20 cellular contexts compared by ENCODE assay signal in the genomic region with DNA sequence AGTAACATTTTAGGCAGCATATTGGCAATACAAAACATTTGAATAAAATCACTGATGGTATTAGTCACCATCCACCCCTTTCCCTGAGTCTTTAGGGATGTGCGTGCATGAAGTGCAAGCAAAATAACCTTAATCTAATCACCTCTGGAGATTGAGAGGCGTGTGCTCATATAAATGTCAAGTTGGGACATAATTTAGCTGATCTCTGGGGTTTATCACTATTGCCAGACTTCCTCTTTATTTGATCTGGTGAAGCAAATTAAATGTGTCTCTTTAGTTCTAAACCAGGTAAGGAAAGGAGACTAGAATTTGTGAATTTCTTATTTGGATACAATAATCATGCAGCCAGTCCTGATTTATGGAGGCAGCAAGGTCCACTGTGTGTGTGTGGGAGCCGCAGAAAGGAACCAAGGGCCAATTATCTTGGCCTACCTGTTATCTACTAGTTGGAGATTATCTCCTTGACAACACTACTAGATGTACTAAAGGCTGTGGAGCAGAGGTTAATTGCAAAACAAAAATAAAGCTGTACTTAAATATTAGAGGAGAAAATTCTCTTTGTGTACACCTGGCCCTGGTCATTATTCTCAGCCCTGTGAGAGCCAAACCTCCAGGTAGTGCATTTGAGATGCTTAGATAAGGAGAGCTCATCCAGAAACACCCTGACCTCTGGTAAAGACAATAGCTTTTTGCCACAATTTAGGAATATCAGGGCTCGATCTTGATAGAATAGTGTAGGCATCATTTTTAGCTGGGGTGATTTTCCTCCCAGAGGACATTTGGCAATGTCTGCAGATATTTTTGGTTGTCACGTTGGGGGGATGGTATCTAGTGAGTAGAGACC.
DNase-seq lines count a peak whose midpoint lies in the region; ATAC-seq and TF ChIP-seq lines count a peak whose summit lies in the region.
"Had no signal": no experiment of that assay in that cellular context is flagged by ENCODE, and none has a peak within 500 bp of the region (broad histone marks: within the 10 kb centered on the region; RNA-seq: fewer than 3 reads in every experiment).

No MANE protein-coding gene starts in this region.

- H3K9me3 ChIP-seq in heart right ventricle = no peaks in the 10 kb centered on the region
- H3K9me3 ChIP-seq: body of pancreas had no signal

- DNase-seq in KBM-7 (peak; percentile 85), NCI-H69 (lab: John Stamatoyannopoulos, UW) (peak; percentile 35), left colon (no peak), T-helper 9 cell (no peak), DMS79 treated with DMSO at 0.1 percent for 48 hours (lab: John Stamatoyannopoulos, UW) (no peak), heart right ventricle (no peak)
- DNase-seq: activated CD8-positive, alpha-beta memory T cell treated with anti-CD3 and anti-CD28 coated beads for 24 hours; activated gamma-delta T cell treated with Interleukin-2 at 50 U/mL for 16 hours; activated T-cell treated with anti-CD3 and anti-CD28 coated beads, Interleukin-2, amount 50 U/mL, for 1 hour; body of pancreas; head of caudate nucleus; left cardiac atrium; NCI-H1092; NCI-H510A treated with DMSO at 0.1 percent for 48 hours; occipital lobe; SW 1271 had no signal

- H3K27me3 ChIP-seq in heart right ventricle = peaks cover 0 to 23% (median 6%) of the 10 kb centered on the region in 7 donors
- H3K27me3 ChIP-seq: body of pancreas had no signal

- no peak overlapping the region for H3K4me3 ChIP-seq in heart right ventricle
- H3K4me3 ChIP-seq: body of pancreas had no signal

- H3K27ac ChIP-seq in heart right ventricle = no peak overlapping the region
- H3K27ac ChIP-seq: body of pancreas, C4-2B, KMS-11 had no signal

- no peaks in the 10 kb centered on the region for H3K36me3 ChIP-seq in heart right ventricle

- intact Hi-C loops in left colon (cut with DNase I, micrococcal nuclease) (loop anchor here in 1 of 2 donors (10.0 kb wide), 1 partner anchor 166 kb away; no protein-coding TSS in a partner anchor), heart right ventricle (cut with DNase I) (no loop called here)

- no peaks in the 10 kb centered on the region for H3K4me1 ChIP-seq in heart right ventricle
- H3K4me1 ChIP-seq: body of pancreas had no signal

- ATAC-seq in SK-N-SH treated with all-trans-retinoic acid at 6 μM for 48 hours (no peak), left colon (peak; percentile 58), HG02973 (IDR thresholded peaks at IDR 0.05; ENCODE audit: unreplicated experiment) (no peak), heart right ventricle (no peak)
- ATAC-seq: body of pancreas had no signal

- 56 to 68% methylated on average over 5 of the region's 5 CpGs for WGBS in heart right ventricle, 2 donors

- in situ Hi-C loops in KBM-7 (cut with MboI; ENCODE audit: low pct_unique_long_range_greater_than_20kb, low sequenced_read_pairs) = no loop called here

- no peak for TF ChIP-seq CTCF in heart right ventricle (IDR thresholded peaks at IDR 0.05)

TF ChIP-seq in SK-N-SH treated with all-trans-retinoic acid at 6 μM for 48 hours, 23 proteins besides CTCF, POLR2A, EP300 and RAD21:
- TF ChIP-seq ISL1 (CRISPR knock-in tag; IDR thresholded peaks at IDR 0.05) = peak; percentile 68
- TF ChIP-seq BACH2 (CRISPR knock-in tag; IDR thresholded peaks at IDR 0.05; ENCODE audit: borderline replicate concordance) = no peak
- TF ChIP-seq, protein P1, sequence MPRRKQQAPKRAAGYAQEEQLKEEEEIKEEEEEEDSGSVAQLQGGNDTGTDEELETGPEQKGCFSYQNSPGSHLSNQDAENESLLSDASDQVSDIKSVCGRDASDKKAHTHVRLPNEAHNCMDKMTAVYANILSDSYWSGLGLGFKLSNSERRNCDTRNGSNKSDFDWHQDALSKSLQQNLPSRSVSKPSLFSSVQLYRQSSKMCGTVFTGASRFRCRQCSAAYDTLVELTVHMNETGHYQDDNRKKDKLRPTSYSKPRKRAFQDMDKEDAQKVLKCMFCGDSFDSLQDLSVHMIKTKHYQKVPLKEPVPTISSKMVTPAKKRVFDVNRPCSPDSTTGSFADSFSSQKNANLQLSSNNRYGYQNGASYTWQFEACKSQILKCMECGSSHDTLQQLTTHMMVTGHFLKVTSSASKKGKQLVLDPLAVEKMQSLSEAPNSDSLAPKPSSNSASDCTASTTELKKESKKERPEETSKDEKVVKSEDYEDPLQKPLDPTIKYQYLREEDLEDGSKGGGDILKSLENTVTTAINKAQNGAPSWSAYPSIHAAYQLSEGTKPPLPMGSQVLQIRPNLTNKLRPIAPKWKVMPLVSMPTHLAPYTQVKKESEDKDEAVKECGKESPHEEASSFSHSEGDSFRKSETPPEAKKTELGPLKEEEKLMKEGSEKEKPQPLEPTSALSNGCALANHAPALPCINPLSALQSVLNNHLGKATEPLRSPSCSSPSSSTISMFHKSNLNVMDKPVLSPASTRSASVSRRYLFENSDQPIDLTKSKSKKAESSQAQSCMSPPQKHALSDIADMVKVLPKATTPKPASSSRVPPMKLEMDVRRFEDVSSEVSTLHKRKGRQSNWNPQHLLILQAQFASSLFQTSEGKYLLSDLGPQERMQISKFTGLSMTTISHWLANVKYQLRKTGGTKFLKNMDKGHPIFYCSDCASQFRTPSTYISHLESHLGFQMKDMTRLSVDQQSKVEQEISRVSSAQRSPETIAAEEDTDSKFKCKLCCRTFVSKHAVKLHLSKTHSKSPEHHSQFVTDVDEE (CRISPR knock-in tag; IDR thresholded peaks at IDR 0.05) = peak; percentile 78; the same call in 1 of the 2 replicates

Comparison
In these comparisons a context has a peak if more than half of its experiments do, and no peak if none do; other contexts are left out.
1. DNase-seq: peak in KBM-7 (single experiment) and NCI-H69 (single experiment); none in left colon (0 of 2), T-helper 9 cell (single experiment), DMS79 treated with DMSO at 0.1 percent for 48 hours (single experiment) and heart right ventricle (0 of 2).